Comparison of ENCODE assay signal across 13 cellular contexts in genomic region chr3:14118400-14119165, GRCh38.
DNase-seq lines count a peak whose midpoint lies in the region; FAIRE-seq and TF ChIP-seq lines count a peak whose summit lies in the region.
"Had no signal": no experiment of that assay in that cellular context is flagged by ENCODE, and none has a peak within 500 bp of the region (broad histone marks: within the 10 kb centered on the region; RNA-seq: fewer than 3 reads in every experiment).

No MANE protein-coding gene starts in this region.

- peak overlapping the region; percentile 70 for H3K27ac Mint-ChIP-seq in nephron progenitor cell

- peaks cover 29% of the 10 kb centered on the region for H3K36me3 Mint-ChIP-seq in nephron progenitor cell (ENCODE audit: low read depth)

- peak; percentile 21 for DNase-seq in DMS 273 (lab: John Stamatoyannopoulos, UW; ENCODE audit: unreplicated experiment)
- DNase-seq in DMS 273 treated with DMSO at 0.1 percent for 48 hours (lab: John Stamatoyannopoulos, UW) = no peak
- DNase-seq in MV-4-11 (lab: John Stamatoyannopoulos, UW) = peak; percentile 55
- DNase-seq in epithelial cell of prostate (ENCODE audit: low read depth, low spot score) = no peak
- no peak for DNase-seq in nephron progenitor cell
- no peak for DNase-seq in HTR-8/SVneo (ENCODE audit: insufficient read length, low spot score)
- no peak for DNase-seq in hepatic stellate cell (ENCODE audit: low spot score)
- DNase-seq in stimulated activated CD4-positive, alpha-beta T cell treated with anti-CD3 and anti-CD28 coated beads, Interleukin-4, amount 100 ng/mL, for 4 hours = no peak
- DNase-seq: activated CD4-positive, alpha-beta T cell treated with anti-CD3 and anti-CD28 coated beads, Interleukin-2, amount 50 U/mL, for 48 hours; dorsolateral prefrontal cortex; NCI-H1694; substantia nigra had no signal

- no peak for TF ChIP-seq CTCF in nephron progenitor cell (IDR thresholded peaks at IDR 0.05)

- no peaks in the 10 kb centered on the region for H3K9me3 Mint-ChIP-seq in nephron progenitor cell

- FAIRE-seq in HTR-8/SVneo (lab: Jason Lieb, UNC) = no peak

- H3K4me1 Mint-ChIP-seq in nephron progenitor cell = peaks cover 15% of the 10 kb centered on the region

- H3K27me3 Mint-ChIP-seq in nephron progenitor cell (ENCODE audit: low read depth, poor library complexity) = peaks cover 4% of the 10 kb centered on the region

- H3K4me3 Mint-ChIP-seq in nephron progenitor cell = no peak overlapping the region

- peak overlapping the region; percentile 47 for H3K27ac ChIP-seq in epithelial cell of prostate
- H3K27ac ChIP-seq: 22Rv1, dorsolateral prefrontal cortex had no signal

Comparison
In these comparisons a context has a peak if more than half of its experiments do, and no peak if none do; other contexts are left out.
1. DNase-seq: peak in DMS 273 (single experiment) and MV-4-11 (single experiment); none in DMS 273 treated with DMSO at 0.1 percent for 48 hours (single experiment), epithelial cell of prostate (single experiment), nephron progenitor cell (single experiment), HTR-8/SVneo (single experiment), hepatic stellate cell (single experiment) and stimulated activated CD4-positive, alpha-beta T cell treated with anti-CD3 and anti-CD28 coated beads, Interleukin-4, amount 100 ng/mL, for 4 hours (0 of 2).